10 cellular contexts compared by ENCODE assay signal in the genomic region with DNA sequence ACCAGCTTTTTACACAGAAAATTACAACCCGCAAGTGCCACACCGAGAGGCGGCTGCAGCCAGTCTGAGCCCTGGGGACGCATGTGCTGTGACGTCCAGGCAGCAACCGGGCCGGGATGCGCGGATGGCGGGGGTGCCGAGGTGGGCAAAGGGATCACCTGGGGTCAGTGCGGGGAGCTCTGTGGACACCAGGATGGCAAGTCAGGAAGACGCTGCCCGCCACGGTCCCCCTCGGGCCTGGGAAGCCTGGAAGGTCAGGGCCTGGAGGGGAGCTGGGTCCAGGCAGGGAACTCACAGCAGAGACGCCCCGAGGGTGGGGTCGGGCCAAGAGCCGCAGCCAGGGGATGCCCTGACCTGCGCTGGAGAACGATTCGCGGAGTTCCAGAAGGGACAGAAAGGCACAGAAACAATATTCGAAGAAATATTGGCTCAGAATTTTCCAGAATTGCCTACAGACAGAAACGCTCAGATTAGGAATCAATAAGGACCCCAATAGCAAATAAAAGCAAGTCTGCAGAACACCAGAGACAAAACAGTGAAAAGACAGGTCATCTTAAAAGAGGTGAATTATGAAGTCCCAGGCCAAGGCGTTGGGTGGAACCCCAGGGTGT. TPM values are rescaled to one million over a fixed set of nuclear protein-coding genes. Genes with fewer than 3 reads are reported as not detected.
DNase-seq lines count a peak whose midpoint lies in the region; ATAC-seq and TF ChIP-seq lines count a peak whose summit lies in the region.
"Had no signal": no experiment of that assay in that cellular context is flagged by ENCODE, and none has a peak within 500 bp of the region (broad histone marks: within the 10 kb centered on the region; RNA-seq: fewer than 3 reads in every experiment).

No MANE protein-coding gene starts in this region.

- H2AFZ ChIP-seq in mesenchymal stem cell (ENCODE audit: low read depth, low read length) = no peak overlapping the region

- no peak overlapping the region for H3K27ac ChIP-seq in right atrium auricular region
- H3K27ac ChIP-seq in body of pancreas = no peak overlapping the region
- H3K27ac ChIP-seq in mesenchymal stem cell (ENCODE audit: low read length, poor library complexity, severe bottlenecking) = no peak overlapping the region
- no peak overlapping the region for H3K27ac ChIP-seq in upper lobe of left lung
- H3K27ac ChIP-seq: right lobe of liver had no signal

- ATAC-seq in body of pancreas = peak; percentile 12
- ATAC-seq in upper lobe of left lung (ENCODE audit: low FRiP score in 2 of 2) = no peak
- no peak for ATAC-seq in HG03457 (IDR thresholded peaks at IDR 0.05; ENCODE audit: unreplicated experiment)

- TF ChIP-seq POLR2A in body of pancreas (IDR thresholded peaks at IDR 0.05) (no peak), upper lobe of left lung (IDR thresholded peaks at IDR 0.05) (no peak)

- H3K36me3 ChIP-seq in right atrium auricular region = no peaks in the 10 kb centered on the region
- no peaks in the 10 kb centered on the region for H3K36me3 ChIP-seq in body of pancreas (replicated peaks in 1 of 2; ENCODE audit: insufficient read depth in 1 of 2, low read depth in 2 of 2)
- H3K36me3 ChIP-seq in mesenchymal stem cell (ENCODE audit: control insufficient read depth in 1 of 2, insufficient read depth in 2 of 2, low read depth in 1 of 2, low read length in 2 of 2) = no peaks in the 10 kb centered on the region
- H3K36me3 ChIP-seq in upper lobe of left lung = no peaks in the 10 kb centered on the region
- H3K36me3 ChIP-seq: right lobe of liver had no signal

- no peak overlapping the region for H4K8ac ChIP-seq in mesenchymal stem cell (ENCODE audit: low read length)

- H3K79me1 ChIP-seq in mesenchymal stem cell (replicated peaks; ENCODE audit: low read length, poor library complexity, severe bottlenecking) = no peaks in the 10 kb centered on the region

- H3K23ac ChIP-seq in mesenchymal stem cell (ENCODE audit: low read length in 2 of 2) = no peak overlapping the region

- no peak overlapping the region for H2AK5ac ChIP-seq in mesenchymal stem cell (ENCODE audit: low read length, severe bottlenecking)

- peaks cover 0 to 12% of the 10 kb centered on the region in 2 donors for H3K4me1 ChIP-seq in right atrium auricular region
- peaks cover 7% of the 10 kb centered on the region for H3K4me1 ChIP-seq in body of pancreas
- H3K4me1 ChIP-seq in mesenchymal stem cell (ENCODE audit: control insufficient read depth, insufficient read depth, low read depth, low read length) = peaks cover 8% of the 10 kb centered on the region
- H3K4me1 ChIP-seq in upper lobe of left lung = peaks cover 8 to 14% (median 10%) of the 10 kb centered on the region in 4 donors

- 7 to 10% methylated on average over 26 to 27 of the region's 27 CpGs for WGBS in body of pancreas, 2 donors
- WGBS in mesenchymal stem cell = 10% methylated on average over 25 of the region's 27 CpGs
- WGBS in upper lobe of left lung, 2 donors = 11 to 16% methylated on average over 26 to 27 of the region's 27 CpGs

- H2BK120ac ChIP-seq in mesenchymal stem cell (ENCODE audit: low read depth, low read length) = no peak overlapping the region

- H3K18ac ChIP-seq in mesenchymal stem cell (ENCODE audit: low read depth in 1 of 2, low read length in 2 of 2) = no peak overlapping the region

- H3K27me3 ChIP-seq in right atrium auricular region (no peaks in the 10 kb centered on the region), body of pancreas (peaks cover 0 to 6% of the 10 kb centered on the region in 2 donors), mesenchymal stem cell (ENCODE audit: control insufficient read depth in 1 of 2, insufficient read depth in 1 of 2, low read length in 2 of 2) (peaks cover 51 to 91% of the 10 kb centered on the region in 2 experiments), upper lobe of left lung (peaks cover 0 to 5% (median 2%) of the 10 kb centered on the region in 4 donors)

- intact Hi-C loops in cardiac septum (cut with DNase I) = loop anchor here (10.0 kb wide), 2 partner anchors 227 to 317 kb away; no protein-coding TSS in a partner anchor
- intact Hi-C loops in body of pancreas (cut with DNase I) = no loop called here

- H3K4me3 ChIP-seq in right atrium auricular region (peak overlapping the region in 1 of 2 donors; percentile 40), body of pancreas (no peak overlapping the region), mesenchymal stem cell (ENCODE audit: insufficient read depth in 1 of 2, low read depth in 1 of 2, low read length in 2 of 2) (no peak overlapping the region), upper lobe of left lung (peak overlapping the region in 3 of 4 donors; percentile 16 to 39 (median 21))

- peak overlapping the region; percentile 53 for H3K4me2 ChIP-seq in mesenchymal stem cell (ENCODE audit: low read length, poor library complexity, severe bottlenecking)

- H2BK5ac ChIP-seq in mesenchymal stem cell (ENCODE audit: low read depth, low read length, poor library complexity, severe bottlenecking) = no peak overlapping the region

- no peak for TF ChIP-seq EP300 in upper lobe of left lung (IDR thresholded peaks at IDR 0.05)

- no peak overlapping the region for H2BK15ac ChIP-seq in mesenchymal stem cell (ENCODE audit: low read depth, poor library complexity, severe bottlenecking)

- TF ChIP-seq CTCF in right atrium auricular region (IDR thresholded peaks at IDR 0.05) = no peak
- no peak for TF ChIP-seq CTCF in body of pancreas (IDR thresholded peaks at IDR 0.05)
- TF ChIP-seq CTCF in upper lobe of left lung (IDR thresholded peaks at IDR 0.05) = no peak

- H3K9me3 ChIP-seq in right atrium auricular region (no peaks in the 10 kb centered on the region), body of pancreas (no peaks in the 10 kb centered on the region), mesenchymal stem cell (ENCODE audit: control insufficient read depth, low read length) (no peaks in the 10 kb centered on the region), upper lobe of left lung (no peaks in the 10 kb centered on the region)
- H3K9me3 ChIP-seq: right lobe of liver had no signal

- H4K91ac ChIP-seq in mesenchymal stem cell (ENCODE audit: low read length) = peak overlapping the region; percentile 81

- H3K14ac ChIP-seq in mesenchymal stem cell (ENCODE audit: low read length in 2 of 2) = no peak overlapping the region

- H2BK12ac ChIP-seq in mesenchymal stem cell (ENCODE audit: low read length in 2 of 2) = no peak overlapping the region

- DNase-seq in cardiac septum (ENCODE audit: low spot score) = peak; percentile 66
- DNase-seq in right atrium auricular region (ENCODE audit: low spot score) = no peak
- DNase-seq in body of pancreas = no peak
- DNase-seq in mesenchymal stem cell = no peak
- DNase-seq in upper lobe of left lung = peak in 1 of 2 donors; percentile 86
- DNase-seq in superior temporal gyrus (ENCODE audit: extremely low spot score) = no peak
- DNase-seq in activated CD4-positive, alpha-beta T cell treated with anti-CD3 and anti-CD28 coated beads, Interleukin-2, amount 50 U/mL, for 1 hour = no peak
- DNase-seq: NK-92 treated with Interleukin-12 subunit alpha and Interleukin-12 subunit beta, amount 100 ng/mL, for 24 hours had no signal

- no peak overlapping the region for H3K9ac ChIP-seq in mesenchymal stem cell (ENCODE audit: low read length)

- no peak overlapping the region for H3K4ac ChIP-seq in mesenchymal stem cell (ENCODE audit: low read depth in 1 of 2, low read length in 2 of 2)

RNA-seq across cellular contexts. Expression of gene KIF1A, which starts 11.7 kb away (rescaled TPM):
- 10.2 TPM for total RNA-seq in cardiac septum
- 10 to 100 TPM; 41.8 to 43.7 TPM for total RNA-seq in right atrium auricular region
- 10 to 100 TPM; 51.9 to 79.1 TPM for total RNA-seq in body of pancreas
- polyA plus RNA-seq in mesenchymal stem cell (2013, experiment 1 of 2) = 0.07 TPM
- polyA plus RNA-seq in mesenchymal stem cell (2013, experiment 2 of 2) = 0.01 TPM
- 1 to 10 TPM in 1 of 6 donors, under 1 TPM in 3, not detected in 2; 0.15 to 1.2 (median 0.35) TPM for total RNA-seq in upper lobe of left lung

RNA-seq across cellular contexts. Expression of gene AGXT, which starts 36.9 kb away (rescaled TPM):
- total RNA-seq in cardiac septum (not detected), right atrium auricular region (not detected), body of pancreas (1 to 10 TPM in 1 of 2 donors, not detected in 1; 1.6 TPM), upper lobe of left lung (under 1 TPM in 3 of 6 donors, not detected in 3; 0.30 to 0.46 (median 0.44) TPM)
- polyA plus RNA-seq in mesenchymal stem cell (2013, experiment 1 of 2) = not detected
- not detected for polyA plus RNA-seq in mesenchymal stem cell (2013, experiment 2 of 2)

Comparison
In these comparisons a context has a peak if more than half of its experiments do, and no peak if none do; other contexts are left out.
1. H3K4me3 ChIP-seq: peak in upper lobe of left lung (3 of 4); none in body of pancreas (0 of 2) and mesenchymal stem cell (0 of 2).